18 cellular contexts compared by ENCODE assay signal in the genomic region with DNA sequence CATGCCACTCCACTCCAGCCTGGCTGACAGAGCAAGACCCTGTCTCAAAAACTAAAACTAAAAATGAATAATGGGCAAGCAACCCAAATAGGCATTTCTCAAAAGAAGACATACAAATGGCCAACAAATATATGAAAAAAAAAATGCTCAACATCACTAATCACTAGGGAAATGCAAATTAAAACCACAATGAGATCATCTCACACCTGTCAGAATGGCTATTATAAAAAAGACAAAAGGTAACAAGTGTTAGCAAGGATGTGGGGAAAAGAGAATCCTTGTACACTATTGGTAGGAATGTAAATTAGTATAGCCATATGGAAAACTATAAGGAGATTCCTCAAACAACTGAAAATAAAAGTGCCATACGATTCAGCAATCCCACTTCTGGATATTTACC.
"Had no signal": no experiment of that assay in that cellular context is flagged by ENCODE, and none has a peak within 500 bp of the region (broad histone marks: within the 10 kb centered on the region; RNA-seq: fewer than 3 reads in every experiment).

No MANE protein-coding gene starts in this region.

- H3K27ac Mint-ChIP-seq: IgD-negative memory B cell had no signal

- ATAC-seq: K562 had no signal

- DNase-seq: MG63, NCI-H1092 treated with DMSO at 0.1 percent for 48 hours, NCI-H1436, NCI-H187, NCI-H2029, NCI-H2081 treated with DMSO at 0.1 percent for 48 hours, NCI-H2171, NCI-H226, NCI-H446, NCI-H510A, NCI-H524 treated with DMSO at 0.1 percent for 48 hours, NCI-H774, SHP77, SK-N-SH, SW 1271 had no signal

- H3K9me3 ChIP-seq: SK-N-SH had no signal

- H3K9ac ChIP-seq: SK-N-SH had no signal

- H3K4me3 ChIP-seq: K562, MG63 had no signal

- H3K36me3 ChIP-seq: MG63 had no signal

- H3K4me3 Mint-ChIP-seq: IgD-negative memory B cell had no signal

- H3K4me2 ChIP-seq: SK-N-SH had no signal

- FAIRE-seq: K562, RCC 7860 had no signal

- H3K27me3 ChIP-seq: MG63 had no signal
